In genomic region chr17:72619976-72620650, GRCh38 we compare ENCODE assay signal across 1 cellular context.
A peak's percentile ranks its signal among the peaks of the same experiment; 100 is the strongest.
TF ChIP-seq lines count a peak whose summit lies in the region.

No MANE protein-coding gene starts in this region.

TF ChIP-seq in HepG2, 621 proteins besides CTCF, POLR2A, EP300 and RAD21 (continued from another document and continues in another):
- TF ChIP-seq, protein P1, sequence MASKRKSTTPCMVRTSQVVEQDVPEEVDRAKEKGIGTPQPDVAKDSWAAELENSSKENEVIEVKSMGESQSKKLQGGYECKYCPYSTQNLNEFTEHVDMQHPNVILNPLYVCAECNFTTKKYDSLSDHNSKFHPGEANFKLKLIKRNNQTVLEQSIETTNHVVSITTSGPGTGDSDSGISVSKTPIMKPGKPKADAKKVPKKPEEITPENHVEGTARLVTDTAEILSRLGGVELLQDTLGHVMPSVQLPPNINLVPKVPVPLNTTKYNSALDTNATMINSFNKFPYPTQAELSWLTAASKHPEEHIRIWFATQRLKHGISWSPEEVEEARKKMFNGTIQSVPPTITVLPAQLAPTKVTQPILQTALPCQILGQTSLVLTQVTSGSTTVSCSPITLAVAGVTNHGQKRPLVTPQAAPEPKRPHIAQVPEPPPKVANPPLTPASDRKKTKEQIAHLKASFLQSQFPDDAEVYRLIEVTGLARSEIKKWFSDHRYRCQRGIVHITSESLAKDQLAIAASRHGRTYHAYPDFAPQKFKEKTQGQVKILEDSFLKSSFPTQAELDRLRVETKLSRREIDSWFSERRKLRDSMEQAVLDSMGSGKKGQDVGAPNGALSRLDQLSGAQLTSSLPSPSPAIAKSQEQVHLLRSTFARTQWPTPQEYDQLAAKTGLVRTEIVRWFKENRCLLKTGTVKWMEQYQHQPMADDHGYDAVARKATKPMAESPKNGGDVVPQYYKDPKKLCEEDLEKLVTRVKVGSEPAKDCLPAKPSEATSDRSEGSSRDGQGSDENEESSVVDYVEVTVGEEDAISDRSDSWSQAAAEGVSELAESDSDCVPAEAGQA (IDR thresholded peaks at IDR 0.05; ENCODE audit: low read depth) = no peak
- TF ChIP-seq, protein P1 (CRISPR knock-in tag; IDR thresholded peaks at IDR 0.05; ENCODE audit: borderline replicate concordance) = no peak
- no peak for TF ChIP-seq FOXA1 (IDR thresholded peaks at IDR 0.05)
- TF ChIP-seq FOXA1 (CRISPR knock-in tag; IDR thresholded peaks at IDR 0.05) = peak; percentile 85
- TF ChIP-seq ZNF644 (CRISPR knock-in tag; IDR thresholded peaks at IDR 0.05; ENCODE audit: low read depth) = peak; percentile 41; the same call in 1 of the 2 replicates
- no peak for TF ChIP-seq PRMT3 (CRISPR knock-in tag; IDR thresholded peaks at IDR 0.05; ENCODE audit: borderline replicate concordance, low read depth)
- no peak for TF ChIP-seq ZNF768 (CRISPR knock-in tag; IDR thresholded peaks at IDR 0.05)
- TF ChIP-seq, protein P2, sequence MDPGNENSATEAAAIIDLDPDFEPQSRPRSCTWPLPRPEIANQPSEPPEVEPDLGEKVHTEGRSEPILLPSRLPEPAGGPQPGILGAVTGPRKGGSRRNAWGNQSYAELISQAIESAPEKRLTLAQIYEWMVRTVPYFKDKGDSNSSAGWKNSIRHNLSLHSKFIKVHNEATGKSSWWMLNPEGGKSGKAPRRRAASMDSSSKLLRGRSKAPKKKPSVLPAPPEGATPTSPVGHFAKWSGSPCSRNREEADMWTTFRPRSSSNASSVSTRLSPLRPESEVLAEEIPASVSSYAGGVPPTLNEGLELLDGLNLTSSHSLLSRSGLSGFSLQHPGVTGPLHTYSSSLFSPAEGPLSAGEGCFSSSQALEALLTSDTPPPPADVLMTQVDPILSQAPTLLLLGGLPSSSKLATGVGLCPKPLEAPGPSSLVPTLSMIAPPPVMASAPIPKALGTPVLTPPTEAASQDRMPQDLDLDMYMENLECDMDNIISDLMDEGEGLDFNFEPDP (CRISPR knock-in tag; conservative IDR thresholded peaks at IDR 0.05) = no peak
- no peak for TF ChIP-seq MBNL3 (CRISPR knock-in tag; conservative IDR thresholded peaks at IDR 0.05)
- no peak for TF ChIP-seq SRSF1 (optimal IDR thresholded peaks at IDR 0.05; ENCODE audit: low read depth, low read length)
- no peak for TF ChIP-seq ZNF335 (CRISPR knock-in tag; IDR thresholded peaks at IDR 0.05)
- no peak for TF ChIP-seq SALL2 (CRISPR knock-in tag; IDR thresholded peaks at IDR 0.05)
- no peak for TF ChIP-seq ZBTB7B (CRISPR knock-in tag; IDR thresholded peaks at IDR 0.05)
- TF ChIP-seq, protein P3, sequence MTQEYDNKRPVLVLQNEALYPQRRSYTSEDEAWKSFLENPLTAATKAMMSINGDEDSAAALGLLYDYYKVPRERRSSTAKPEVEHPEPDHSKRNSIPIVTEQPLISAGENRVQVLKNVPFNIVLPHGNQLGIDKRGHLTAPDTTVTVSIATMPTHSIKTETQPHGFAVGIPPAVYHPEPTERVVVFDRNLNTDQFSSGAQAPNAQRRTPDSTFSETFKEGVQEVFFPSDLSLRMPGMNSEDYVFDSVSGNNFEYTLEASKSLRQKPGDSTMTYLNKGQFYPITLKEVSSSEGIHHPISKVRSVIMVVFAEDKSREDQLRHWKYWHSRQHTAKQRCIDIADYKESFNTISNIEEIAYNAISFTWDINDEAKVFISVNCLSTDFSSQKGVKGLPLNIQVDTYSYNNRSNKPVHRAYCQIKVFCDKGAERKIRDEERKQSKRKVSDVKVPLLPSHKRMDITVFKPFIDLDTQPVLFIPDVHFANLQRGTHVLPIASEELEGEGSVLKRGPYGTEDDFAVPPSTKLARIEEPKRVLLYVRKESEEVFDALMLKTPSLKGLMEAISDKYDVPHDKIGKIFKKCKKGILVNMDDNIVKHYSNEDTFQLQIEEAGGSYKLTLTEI (CRISPR knock-in tag; conservative IDR thresholded peaks at IDR 0.05) = no peak
- no peak for TF ChIP-seq ZBTB38 (CRISPR knock-in tag; IDR thresholded peaks at IDR 0.05)
- no peak for TF ChIP-seq ZNF317 (CRISPR knock-in tag; IDR thresholded peaks at IDR 0.05)
- no peak for TF ChIP-seq HOXA7 (CRISPR knock-in tag; IDR thresholded peaks at IDR 0.05)
- no peak for TF ChIP-seq ARNT (IDR thresholded peaks at IDR 0.05)
- no peak for TF ChIP-seq TFDP1 (CRISPR knock-in tag; IDR thresholded peaks at IDR 0.05; ENCODE audit: borderline replicate concordance)
- TF ChIP-seq DR1 (CRISPR knock-in tag; IDR thresholded peaks at IDR 0.05) = no peak
- no peak for TF ChIP-seq ZBTB42 (CRISPR knock-in tag; IDR thresholded peaks at IDR 0.05)
- no peak for TF ChIP-seq ZNF451 (CRISPR knock-in tag; IDR thresholded peaks at IDR 0.05)
- TF ChIP-seq TCF12 (IDR thresholded peaks at IDR 0.05) = no peak
- TF ChIP-seq TCF12 (CRISPR knock-in tag; IDR thresholded peaks at IDR 0.05) = no peak
- no peak for TF ChIP-seq ZNF691 (CRISPR knock-in tag; IDR thresholded peaks at IDR 0.05; ENCODE audit: borderline replicate concordance, low read depth)
- no peak for TF ChIP-seq EHMT2 (IDR thresholded peaks at IDR 0.05; ENCODE audit: borderline replicate concordance, low read depth, low read length)
- TF ChIP-seq HNRNPUL1 (IDR thresholded peaks at IDR 0.05; ENCODE audit: low read depth, low read length) = no peak
- no peak for TF ChIP-seq SNRNP70 (IDR thresholded peaks at IDR 0.05; ENCODE audit: low read depth, low read length)
- no peak for TF ChIP-seq ZNF543 (CRISPR knock-in tag; IDR thresholded peaks at IDR 0.05)
- no peak for TF ChIP-seq RAD51 (IDR thresholded peaks at IDR 0.05; ENCODE audit: borderline replicate concordance)
- no peak for TF ChIP-seq ZSCAN9 (CRISPR knock-in tag; IDR thresholded peaks at IDR 0.05; ENCODE audit: borderline replicate concordance)
- TF ChIP-seq TFAP4 (IDR thresholded peaks at IDR 0.05; ENCODE audit: borderline replicate concordance, low read depth) = peak; percentile 71; the same call in 1 of the 2 replicates
- no peak for TF ChIP-seq ZNF878 (CRISPR knock-in tag; IDR thresholded peaks at IDR 0.05)
- no peak for TF ChIP-seq ONECUT2 (CRISPR knock-in tag; IDR thresholded peaks at IDR 0.05)
- TF ChIP-seq ZNF75D (CRISPR knock-in tag; IDR thresholded peaks at IDR 0.05; ENCODE audit: borderline replicate concordance) = no peak
- TF ChIP-seq BRF2 (CRISPR knock-in tag; IDR thresholded peaks at IDR 0.05) = no peak
- no peak for TF ChIP-seq ZNF816 (CRISPR knock-in tag; IDR thresholded peaks at IDR 0.05; ENCODE audit: borderline replicate concordance)
- TF ChIP-seq ZNF124 (CRISPR knock-in tag; IDR thresholded peaks at IDR 0.05) = no peak
- TF ChIP-seq KLF9 (CRISPR knock-in tag; IDR thresholded peaks at IDR 0.05; ENCODE audit: low read depth) = no peak
- no peak for TF ChIP-seq ZNF235 (CRISPR knock-in tag; IDR thresholded peaks at IDR 0.05; ENCODE audit: borderline replicate concordance)
- TF ChIP-seq ZSCAN20 (CRISPR knock-in tag; IDR thresholded peaks at IDR 0.05; ENCODE audit: borderline replicate concordance) = no peak
- TF ChIP-seq DMAP1 (CRISPR knock-in tag; IDR thresholded peaks at IDR 0.05) = no peak
- TF ChIP-seq IKZF5 (CRISPR knock-in tag; IDR thresholded peaks at IDR 0.05) = peak; percentile 93; the same call in 1 of the 2 replicates
- TF ChIP-seq, protein P4, sequence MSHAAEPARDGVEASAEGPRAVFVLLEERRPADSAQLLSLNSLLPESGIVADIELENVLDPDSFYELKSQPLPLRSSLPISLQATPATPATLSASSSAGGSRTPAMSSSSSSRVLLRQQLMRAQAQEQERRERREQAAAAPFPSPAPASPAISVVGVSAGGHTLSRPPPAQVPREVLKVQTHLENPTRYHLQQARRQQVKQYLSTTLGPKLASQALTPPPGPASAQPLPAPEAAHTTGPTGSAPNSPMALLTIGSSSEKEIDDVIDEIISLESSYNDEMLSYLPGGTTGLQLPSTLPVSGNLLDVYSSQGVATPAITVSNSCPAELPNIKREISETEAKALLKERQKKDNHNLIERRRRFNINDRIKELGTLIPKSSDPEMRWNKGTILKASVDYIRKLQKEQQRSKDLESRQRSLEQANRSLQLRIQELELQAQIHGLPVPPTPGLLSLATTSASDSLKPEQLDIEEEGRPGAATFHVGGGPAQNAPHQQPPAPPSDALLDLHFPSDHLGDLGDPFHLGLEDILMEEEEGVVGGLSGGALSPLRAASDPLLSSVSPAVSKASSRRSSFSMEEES (CRISPR knock-in tag; IDR thresholded peaks at IDR 0.05) = no peak
- TF ChIP-seq SAP130 (CRISPR knock-in tag; IDR thresholded peaks at IDR 0.05; ENCODE audit: low read depth) = 0 out of 2 replicates have a peak, but pooled peaks have one; percentile 21
- no peak for TF ChIP-seq SOX5 (CRISPR knock-in tag; IDR thresholded peaks at IDR 0.05; ENCODE audit: borderline replicate concordance)
- TF ChIP-seq, protein P5, sequence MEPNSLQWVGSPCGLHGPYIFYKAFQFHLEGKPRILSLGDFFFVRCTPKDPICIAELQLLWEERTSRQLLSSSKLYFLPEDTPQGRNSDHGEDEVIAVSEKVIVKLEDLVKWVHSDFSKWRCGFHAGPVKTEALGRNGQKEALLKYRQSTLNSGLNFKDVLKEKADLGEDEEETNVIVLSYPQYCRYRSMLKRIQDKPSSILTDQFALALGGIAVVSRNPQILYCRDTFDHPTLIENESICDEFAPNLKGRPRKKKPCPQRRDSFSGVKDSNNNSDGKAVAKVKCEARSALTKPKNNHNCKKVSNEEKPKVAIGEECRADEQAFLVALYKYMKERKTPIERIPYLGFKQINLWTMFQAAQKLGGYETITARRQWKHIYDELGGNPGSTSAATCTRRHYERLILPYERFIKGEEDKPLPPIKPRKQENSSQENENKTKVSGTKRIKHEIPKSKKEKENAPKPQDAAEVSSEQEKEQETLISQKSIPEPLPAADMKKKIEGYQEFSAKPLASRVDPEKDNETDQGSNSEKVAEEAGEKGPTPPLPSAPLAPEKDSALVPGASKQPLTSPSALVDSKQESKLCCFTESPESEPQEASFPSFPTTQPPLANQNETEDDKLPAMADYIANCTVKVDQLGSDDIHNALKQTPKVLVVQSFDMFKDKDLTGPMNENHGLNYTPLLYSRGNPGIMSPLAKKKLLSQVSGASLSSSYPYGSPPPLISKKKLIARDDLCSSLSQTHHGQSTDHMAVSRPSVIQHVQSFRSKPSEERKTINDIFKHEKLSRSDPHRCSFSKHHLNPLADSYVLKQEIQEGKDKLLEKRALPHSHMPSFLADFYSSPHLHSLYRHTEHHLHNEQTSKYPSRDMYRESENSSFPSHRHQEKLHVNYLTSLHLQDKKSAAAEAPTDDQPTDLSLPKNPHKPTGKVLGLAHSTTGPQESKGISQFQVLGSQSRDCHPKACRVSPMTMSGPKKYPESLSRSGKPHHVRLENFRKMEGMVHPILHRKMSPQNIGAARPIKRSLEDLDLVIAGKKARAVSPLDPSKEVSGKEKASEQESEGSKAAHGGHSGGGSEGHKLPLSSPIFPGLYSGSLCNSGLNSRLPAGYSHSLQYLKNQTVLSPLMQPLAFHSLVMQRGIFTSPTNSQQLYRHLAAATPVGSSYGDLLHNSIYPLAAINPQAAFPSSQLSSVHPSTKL (CRISPR knock-in tag; IDR thresholded peaks at IDR 0.05) = peak; percentile 33; the same call in 1 of the 2 replicates
- no peak for TF ChIP-seq KLF11 (CRISPR knock-in tag; IDR thresholded peaks at IDR 0.05)
